25 cellular contexts compared by ENCODE assay signal in the genomic region with DNA sequence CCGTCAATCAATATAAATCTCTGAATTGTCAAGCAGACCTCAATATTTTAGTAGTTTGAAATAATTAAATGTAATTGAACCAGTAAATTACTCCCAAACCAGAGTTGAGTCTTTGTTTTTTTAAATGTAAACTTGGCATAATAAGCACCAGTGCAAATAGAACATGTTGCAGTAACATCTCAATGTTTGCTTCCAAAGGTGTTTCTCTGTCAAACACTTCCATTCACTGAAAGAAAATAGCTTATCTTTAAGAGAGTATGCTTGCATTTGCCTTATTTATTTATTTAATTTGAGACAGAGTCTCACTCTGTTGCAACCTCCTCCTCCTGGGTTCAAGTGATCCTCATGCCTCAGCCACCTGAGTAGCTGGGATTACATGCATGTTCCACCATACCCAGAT. TPM values are rescaled to one million over a fixed set of nuclear protein-coding genes. Genes with fewer than 3 reads are reported as not detected.
"Had no signal": no experiment of that assay in that cellular context is flagged by ENCODE, and none has a peak within 500 bp of the region (broad histone marks: within the 10 kb centered on the region; RNA-seq: fewer than 3 reads in every experiment).

No MANE protein-coding gene starts in this region.

- H3K4me3 ChIP-seq: ascending aorta had no signal

- DNase-seq: activated CD4-positive, alpha-beta memory T cell treated with anti-CD3 and anti-CD28 coated beads for 36 hours; activated CD4-positive, alpha-beta T cell treated with anti-CD3 and anti-CD28 coated beads, Interleukin-2, amount 10 ng/mL, durations not matched to agents 7 days and 5 days; activated CD4-positive, CD25-positive, alpha-beta regulatory T cell treated with anti-CD3 and anti-CD28 coated beads, Interleukin-2, amount 50 U/mL, for 72 hours; activated CD8-positive, alpha-beta memory T cell treated with anti-CD3 and anti-CD28 coated beads for 24 hours; activated effector memory CD4-positive, alpha-beta T cell treated with Interleukin-2 at 50 U/mL for 16 hours; activated naive CD4-positive, alpha-beta T cell; activated T-cell treated with anti-CD3 and anti-CD28 coated beads for 4 hours; amniotic stem cell; KG1; NCI-H1092; NCI-H1417 treated with DMSO at 0.1 percent for 48 hours; NCI-H1694; NCI-H2029; NCI-H2107; NCI-H345; NCI-H510A; NCI-H526 treated with DMSO at 0.1 percent for 48 hours; T-helper 9 cell had no signal

- H3K9me3 Mint-ChIP-seq: activated CD4-positive, alpha-beta memory T cell treated with anti-CD3 and anti-CD28 coated beads for 36 hours; activated naive CD4-positive, alpha-beta T cell treated with anti-CD3 and anti-CD28 coated beads, Interleukin-2, amount 50 U/mL, for 24 hours; IgD-negative memory B cell; WTC11 had no signal

- H3K9me3 ChIP-seq: ascending aorta had no signal

- H3K4me1 Mint-ChIP-seq: central memory CD8-positive, alpha-beta T cell; IgD-negative memory B cell; WTC11 had no signal

- H3K27me3 Mint-ChIP-seq: activated CD4-positive, alpha-beta memory T cell treated with anti-CD3 and anti-CD28 coated beads for 36 hours; activated naive CD4-positive, alpha-beta T cell treated with anti-CD3 and anti-CD28 coated beads, Interleukin-2, amount 50 U/mL, for 24 hours; central memory CD8-positive, alpha-beta T cell; IgD-negative memory B cell had no signal

- H3K36me3 Mint-ChIP-seq: activated CD4-positive, alpha-beta memory T cell treated with anti-CD3 and anti-CD28 coated beads for 36 hours; brain; IgD-negative memory B cell; WTC11 had no signal

- H3K27me3 ChIP-seq: ascending aorta had no signal

- ATAC-seq: WTC11 had no signal

- H3K27ac Mint-ChIP-seq: activated CD4-positive, alpha-beta memory T cell treated with anti-CD3 and anti-CD28 coated beads for 36 hours; activated naive CD4-positive, alpha-beta T cell treated with anti-CD3 and anti-CD28 coated beads, Interleukin-2, amount 50 U/mL, for 24 hours; IgD-negative memory B cell; WTC11 had no signal

- H3K4me1 ChIP-seq: ascending aorta had no signal

- H3K4me3 Mint-ChIP-seq: activated naive CD4-positive, alpha-beta T cell treated with anti-CD3 and anti-CD28 coated beads, Interleukin-2, amount 50 U/mL, for 24 hours; brain; central memory CD8-positive, alpha-beta T cell; IgD-negative memory B cell; WTC11 had no signal

- H3K36me3 ChIP-seq: ascending aorta had no signal

RNA-seq across cellular contexts. Expression of a gene that starts 39.9 kb away (rescaled TPM):
- total RNA-seq: OCI-LY7 had no signal
